8 cellular contexts compared by ENCODE assay signal in genomic region chrX:54043696-54044125, GRCh38. TPM values are rescaled to one million over a fixed set of nuclear protein-coding genes. Genes with fewer than 3 reads are reported as not detected.
DNase-seq lines count a peak whose midpoint lies in the region; ATAC-seq and TF ChIP-seq lines count a peak whose summit lies in the region.

No MANE protein-coding gene starts in this region.

- peak overlapping the region; percentile 99 for H3K27ac ChIP-seq in C4-2B

- H3K4me3 Mint-ChIP-seq in chondrocyte (ENCODE audit: unreplicated experiment) = peak overlapping the region; percentile 93

- H3K9me3 Mint-ChIP-seq in chondrocyte (ENCODE audit: low read depth) = peaks cover 3% of the 10 kb centered on the region

- ATAC-seq in GM18909 (IDR thresholded peaks at IDR 0.05; ENCODE audit: poor library complexity, unreplicated experiment) = peak; percentile 25
- peak; percentile 10 for ATAC-seq in HG03159 (IDR thresholded peaks at IDR 0.05; ENCODE audit: unreplicated experiment)
- peak; percentile 36 for ATAC-seq in left lobe of liver

- DNase-seq in T follicular helper cell (ENCODE audit: low read depth) = peak; percentile 15
- peak; percentile 88 for DNase-seq in chondrocyte (ENCODE audit: low spot score)
- no peak for DNase-seq in left lobe of liver (ENCODE audit: low spot score)
- peak; percentile 7 to 8 for DNase-seq in stimulated activated CD8-positive, alpha-beta memory T cell treated with anti-CD3 and anti-CD28 coated beads, Interleukin-2, amount 100 ng/mL, for 48 hours (ENCODE audit: low read depth in 2 of 2)
- no peak for DNase-seq in SKM-1 treated with dmso at 0.1 percent for 144 hours (lab: John Stamatoyannopoulos, UW; ENCODE audit: unreplicated experiment)

- H3K27ac Mint-ChIP-seq in chondrocyte (ENCODE audit: unreplicated experiment) = peak overlapping the region; percentile 100

- H3K27me3 Mint-ChIP-seq in chondrocyte (ENCODE audit: low read depth) = no peaks in the 10 kb centered on the region

- no peak for TF ChIP-seq CTCF in C4-2B (conservative IDR thresholded peaks at IDR 0.05)
- no peak for TF ChIP-seq CTCF in chondrocyte (IDR thresholded peaks at IDR 0.05)

- H3K36me3 Mint-ChIP-seq in chondrocyte (ENCODE audit: low read depth) = no peaks in the 10 kb centered on the region

- H3K4me1 Mint-ChIP-seq in chondrocyte (ENCODE audit: low read depth) = peaks cover 11% of the 10 kb centered on the region

RNA-seq across cellular contexts. Expression of gene PHF8, which starts 0.6 kb away (rescaled TPM):
- total RNA-seq in chondrocyte (16.0 to 24.2 TPM (median 16.6 TPM) in 3 replicates), left lobe of liver (24.6 TPM)

Comparison
In these comparisons a context has a peak if more than half of its experiments do, and no peak if none do; other contexts are left out.
1. DNase-seq: peak in T follicular helper cell (single experiment), chondrocyte (single experiment) and stimulated activated CD8-positive, alpha-beta memory T cell treated with anti-CD3 and anti-CD28 coated beads, Interleukin-2, amount 100 ng/mL, for 48 hours (2 of 2); none in left lobe of liver (single experiment) and SKM-1 treated with dmso at 0.1 percent for 144 hours (single experiment).
2. Peak in every context shown above with its lines, with median percentiles within 50 percentile points of each other: ATAC-seq.